In the genomic region with DNA sequence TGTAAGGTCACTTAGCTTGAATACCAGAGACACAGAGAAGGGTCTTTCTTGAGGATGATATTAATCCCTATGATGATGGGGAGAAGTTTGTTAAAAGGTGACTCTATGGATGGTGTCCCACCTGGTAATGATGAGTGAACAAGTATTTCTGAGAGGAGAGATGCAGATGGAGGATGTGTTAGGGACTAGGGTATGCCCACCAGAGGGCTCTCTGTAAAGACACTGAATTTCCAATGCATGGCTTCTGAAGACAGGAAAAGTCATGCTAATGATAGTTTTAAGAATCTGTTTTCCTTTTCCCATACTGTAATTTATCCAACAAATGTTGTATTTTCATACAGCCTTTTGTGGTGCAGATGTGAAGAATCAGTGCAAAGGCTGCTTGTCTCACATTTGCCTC, we compare ENCODE assay signal across 32 cellular contexts.
DNase-seq lines count a peak whose midpoint lies in the region; ATAC-seq, FAIRE-seq and TF ChIP-seq lines count a peak whose summit lies in the region.
"Had no signal": no experiment of that assay in that cellular context is flagged by ENCODE, and none has a peak within 500 bp of the region (broad histone marks: within the 10 kb centered on the region; RNA-seq: fewer than 3 reads in every experiment).

No MANE protein-coding gene starts in this region.

- DNase-seq in HT-29 (ENCODE audit: low spot score) (peak; percentile 27), WTC11 (ENCODE audit: low spot score) (no peak), epithelial cell of proximal tubule (ENCODE audit: low read depth) (no peak), neural crest cell (ENCODE audit: low read depth, low spot score) (no peak), kidney (no peak), inferior parietal cortex (ENCODE audit: extremely low spot score) (no peak), retina (no peak)
- DNase-seq: activated CD4-positive, alpha-beta T cell treated with anti-CD3 and anti-CD28 coated beads for 4 hours; anterior cingulate cortex; dermis blood vessel endothelial cell; DMS153; esophagus squamous epithelium; HCEC 1CT; hippocampal formation; left ventricle myocardium inferior; MV-4-11; naive B cell; NCI-H2107; NCI-H446 treated with DMSO at 0.1 percent for 48 hours; NCI-H774; nucleus accumbens; Peyer's patch; SHP77 treated with DMSO at 0.1 percent for 48 hours had no signal

- no peak overlapping the region for H3K9ac ChIP-seq in kidney (ENCODE audit: low read length in 2 of 2)

- H3K27ac Mint-ChIP-seq in WTC11 (no peak overlapping the region), neural crest cell (ENCODE audit: unreplicated experiment) (no peak overlapping the region)
- H3K27ac Mint-ChIP-seq: activated naive CD8-positive, alpha-beta T cell; naive B cell; stimulated activated effector memory CD8-positive, alpha-beta T cell treated with anti-CD3 and anti-CD28 coated beads, Interleukin-12 subunit alpha, Interleukin-12 subunit beta, amount 100 ng/mL, for 72 hours; T-helper 2 cell treated with Interferon-gamma antibody and Interleukin-4, amounts not matched to agents 5 μg/mL and 100 μg/mL, for 36 hours had no signal

- no peaks in the 10 kb centered on the region for H3K27me3 Mint-ChIP-seq in WTC11 (ENCODE audit: low read depth)
- no peaks in the 10 kb centered on the region for H3K27me3 Mint-ChIP-seq in neural crest cell (ENCODE audit: low read depth)
- H3K27me3 Mint-ChIP-seq: central memory CD8-positive, alpha-beta T cell had no signal

- POLR2A ChIA-PET in WTC11 (lab: Charles Lee), result no interaction called here

- H3K4me3 ChIP-seq in epithelial cell of proximal tubule (ENCODE audit: low read depth, low read length), result no peak overlapping the region
- no peak overlapping the region for H3K4me3 ChIP-seq in kidney (ENCODE audit: low read length in 2 of 2)
- H3K4me3 ChIP-seq: esophagus squamous epithelium, gastroesophageal sphincter, left ventricle myocardium inferior, Peyer's patch, tibial nerve had no signal

- no peaks in the 10 kb centered on the region for H3K9me3 ChIP-seq in kidney (ENCODE audit: control insufficient read depth in 1 of 2, low read length in 2 of 2)
- H3K9me3 ChIP-seq: esophagus squamous epithelium, gastroesophageal sphincter, Peyer's patch, tibial nerve had no signal

- H3K4me1 ChIP-seq in kidney (ENCODE audit: control insufficient read depth in 1 of 2, insufficient read depth in 1 of 2, low read depth in 1 of 2, low read length in 2 of 2), result no peaks in the 10 kb centered on the region
- H3K4me1 ChIP-seq: esophagus squamous epithelium, gastroesophageal sphincter, Peyer's patch, tibial nerve had no signal

- peaks cover 7% of the 10 kb centered on the region for H3K36me3 Mint-ChIP-seq in WTC11
- no peaks in the 10 kb centered on the region for H3K36me3 Mint-ChIP-seq in neural crest cell (ENCODE audit: low read depth)
- H3K36me3 Mint-ChIP-seq: activated naive CD8-positive, alpha-beta T cell; naive B cell; stimulated activated effector memory CD8-positive, alpha-beta T cell treated with anti-CD3 and anti-CD28 coated beads, Interleukin-12 subunit alpha, Interleukin-12 subunit beta, amount 100 ng/mL, for 72 hours had no signal

- no peaks in the 10 kb centered on the region for H3K36me3 ChIP-seq in kidney (ENCODE audit: control insufficient read depth in 1 of 2, insufficient read depth in 2 of 2, low read length in 2 of 2)
- H3K36me3 ChIP-seq: esophagus squamous epithelium, gastroesophageal sphincter, left ventricle myocardium inferior, Peyer's patch, tibial nerve had no signal

- CTCF ChIA-PET in WTC11 (lab: Charles Lee), result no interaction called here

- intact Hi-C loops in kidney (cut with DNase I), result no loop called here

- ATAC-seq in WTC11, result peak; percentile 63; the same call in 1 of the 2 replicates
- ATAC-seq: gastroesophageal sphincter; stimulated activated effector memory CD8-positive, alpha-beta T cell treated with anti-CD3 and anti-CD28 coated beads, Interleukin-12 subunit alpha, Interleukin-12 subunit beta, amount 100 ng/mL, for 72 hours had no signal

- H3K4me3 Mint-ChIP-seq in WTC11, result no peak overlapping the region
- no peak overlapping the region for H3K4me3 Mint-ChIP-seq in neural crest cell
- H3K4me3 Mint-ChIP-seq: activated naive CD8-positive, alpha-beta T cell; central memory CD8-positive, alpha-beta T cell; naive B cell; stimulated activated effector memory CD8-positive, alpha-beta T cell treated with anti-CD3 and anti-CD28 coated beads, Interleukin-12 subunit alpha, Interleukin-12 subunit beta, amount 100 ng/mL, for 72 hours; T-helper 2 cell treated with Interferon-gamma antibody and Interleukin-4, amounts not matched to agents 5 μg/mL and 100 μg/mL, for 36 hours had no signal

- peaks cover 15% of the 10 kb centered on the region for H3K9me3 Mint-ChIP-seq in WTC11
- H3K9me3 Mint-ChIP-seq in neural crest cell, result peaks cover 3% of the 10 kb centered on the region
- H3K9me3 Mint-ChIP-seq: central memory CD8-positive, alpha-beta T cell; T-helper 2 cell treated with Interferon-gamma antibody and Interleukin-4, amounts not matched to agents 5 μg/mL and 100 μg/mL, for 36 hours had no signal

- TF ChIP-seq CTCF in WTC11 (IDR thresholded peaks at IDR 0.05) (no peak), epithelial cell of proximal tubule (conservative IDR thresholded peaks at IDR 0.05; ENCODE audit: low read depth, low read length) (peak; percentile 27), neural crest cell (conservative IDR thresholded peaks at IDR 0.05) (peak; percentile 19), kidney (IDR thresholded peaks at IDR 0.05; ENCODE audit: borderline replicate concordance, extremely low read depth, insufficient read depth) (no peak)

- H3K27ac ChIP-seq in kidney (ENCODE audit: low read depth in 2 of 2, low read length in 2 of 2), result no peak overlapping the region
- H3K27ac ChIP-seq: esophagus squamous epithelium, gastroesophageal sphincter, left ventricle myocardium inferior, Peyer's patch, tibial nerve had no signal

- H3K4me1 Mint-ChIP-seq in WTC11, result 0 out of 2 replicates have a peak, but pooled peaks cover 2% of the 10 kb centered on the region
- H3K4me1 Mint-ChIP-seq in neural crest cell, result no peaks in the 10 kb centered on the region
- H3K4me1 Mint-ChIP-seq: central memory CD8-positive, alpha-beta T cell; naive B cell; stimulated activated effector memory CD8-positive, alpha-beta T cell treated with anti-CD3 and anti-CD28 coated beads, Interleukin-12 subunit alpha, Interleukin-12 subunit beta, amount 100 ng/mL, for 72 hours had no signal

- FAIRE-seq in kidney (lab: Jason Lieb, UNC), result no peak
- FAIRE-seq: endometrium, GM12892, islet of Langerhans had no signal

TF ChIP-seq in WTC11, 78 proteins besides CTCF, POLR2A, EP300 and RAD21:
- TF ChIP-seq ATF6 (CRISPR knock-in tag; IDR thresholded peaks at IDR 0.05) (no peak), MAX (CRISPR knock-in tag; IDR thresholded peaks at IDR 0.05) (no peak), JUN (CRISPR knock-in tag; IDR thresholded peaks at IDR 0.05) (no peak)
TF ChIP-seq in WTC11: peak in this region for 0.

Comparison
In these comparisons a context has a peak if more than half of its experiments do, and no peak if none do; other contexts are left out.
1. CTCF ChIP-seq: peak in epithelial cell of proximal tubule (single experiment) and neural crest cell (single experiment); none in WTC11 (single experiment) and kidney (single experiment).